ENCODE assay signal across 20 cellular contexts in the genomic region with DNA sequence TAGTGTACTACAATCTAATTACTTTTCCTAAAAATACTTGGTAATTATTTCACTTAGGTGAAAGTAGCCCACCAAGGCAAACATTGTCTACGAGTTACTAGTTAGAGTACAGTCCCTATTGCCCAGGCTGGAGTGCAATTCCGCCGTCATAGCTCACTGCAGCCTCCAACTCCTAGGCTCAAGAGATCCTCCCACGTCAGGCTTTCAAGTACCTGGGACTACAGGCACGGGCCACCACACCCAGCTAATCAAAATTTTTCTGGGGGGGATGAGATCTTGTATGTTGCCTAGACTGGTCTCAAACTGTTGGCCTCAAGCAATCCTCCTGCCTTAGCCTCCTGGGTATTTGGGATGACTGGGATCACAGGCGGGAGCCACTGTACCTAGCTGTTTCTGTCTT.
"Had no signal": no experiment of that assay in that cellular context is flagged by ENCODE, and none has a peak within 500 bp of the region (broad histone marks: within the 10 kb centered on the region; RNA-seq: fewer than 3 reads in every experiment).

No MANE protein-coding gene starts in this region.

- DNase-seq: IMR-90, Kasumi-1, MM.1S, NCI-H1092 treated with DMSO at 0.1 percent for 48 hours, NCI-H1436, NCI-H187, NCI-H2029, NCI-H2081 treated with DMSO at 0.1 percent for 48 hours, NCI-H2171, NCI-H226, NCI-H446, NCI-H510A, NCI-H524 treated with DMSO at 0.1 percent for 48 hours, NCI-H69, NCI-H774, RPMI8226, SHP77, SK-N-SH had no signal

- ATAC-seq: HepG2 had no signal

- H3K9me3 ChIP-seq: SK-N-SH had no signal

- H3K27ac ChIP-seq: KMS-11 had no signal
